In genomic region chr1:150150511-150151021, GRCh38 we compare ENCODE assay signal across 8 cellular contexts. TPM values are rescaled to one million over a fixed set of nuclear protein-coding genes. Genes with fewer than 3 reads are reported as not detected.
DNase-seq lines count a peak whose midpoint lies in the region; ATAC-seq, FAIRE-seq and TF ChIP-seq lines count a peak whose summit lies in the region.

No MANE protein-coding gene starts in this region.

- 55% methylated on average over 28 of the region's 54 CpGs for WGBS in A549 (ENCODE audit: missing lambda C conversion rate)
- 1% methylated on average over 7 of the region's 54 CpGs; no CpG with 5 or more reads in 1 of the 2 experiments for WGBS in H1 (ENCODE audit: extremely low coverage in 1 of 2, insufficient coverage in 1 of 2, insufficient read length in 1 of 2, insufficient replicate concordance in 2 of 2, low coverage in 1 of 2, low lambda C conversion rate in 2 of 2, missing lambda C conversion rate in 1 of 2), 2 experiments

- peaks cover 14% of the 10 kb centered on the region for H3K23me2 ChIP-seq in H1 (ENCODE audit: low read depth, low read length)

- peak overlapping the region; percentile 85 for H3K4me3 Mint-ChIP-seq in WTC11
- H3K4me3 Mint-ChIP-seq in natural killer cell treated with Interleukin-12 subunit alpha and Interleukin-12 subunit beta and Interleukin-15 and Interleukin-18, amount 100 ng/mL, for 72 hours = peak overlapping the region; percentile 94

- POLR2A ChIA-PET in A549 (lab: Yijun Ruan, JAX) = interaction anchor here (1.6 kb wide), 1 partner anchor 263 kb away, joined by 5 read pairs; a partner anchor contains a TSS
- POLR2A ChIA-PET in WTC11 (lab: Charles Lee) = interaction anchor here (1.0 to 2.2 kb wide), 2 partner anchors 12 to 13 kb away, joined by 4 to 16 read pairs; no protein-coding TSS in a partner anchor
- POLR2A ChIA-PET in H1 (lab: Charles Lee; ENCODE audit: partially characterized antibody) = interaction anchor here (0.9 to 6.4 kb wide), 5 partner anchors 9 to 301 kb away, joined by 3 to 87 read pairs (median 9); a partner anchor contains a TSS

- no peak overlapping the region for H2BK5ac ChIP-seq in H1 (ENCODE audit: low read depth, low read length)

- peaks cover 25% of the 10 kb centered on the region for H3K4me1 Mint-ChIP-seq in WTC11
- peaks cover 41 to 49% of the 10 kb centered on the region in 2 donors for H3K4me1 Mint-ChIP-seq in natural killer cell treated with Interleukin-12 subunit alpha and Interleukin-12 subunit beta and Interleukin-15 and Interleukin-18, amount 100 ng/mL, for 72 hours (ENCODE audit: low read depth in 2 of 2)

- peaks cover 23% of the 10 kb centered on the region for H3K27me3 Mint-ChIP-seq in WTC11 (ENCODE audit: low read depth)
- no peaks in the 10 kb centered on the region for H3K27me3 Mint-ChIP-seq in natural killer cell treated with Interleukin-12 subunit alpha and Interleukin-12 subunit beta and Interleukin-15 and Interleukin-18, amount 100 ng/mL, for 72 hours

- peaks cover 8% of the 10 kb centered on the region for H3K4me1 ChIP-seq in A549
- peaks cover 0 to 14% (median 5%) of the 10 kb centered on the region in 4 experiments; a peak in 6 of 7 replicates for H3K4me1 ChIP-seq in H1 (replicated peaks in 1 of 4; ENCODE audit: control insufficient read depth in 3 of 4, insufficient read depth in 4 of 4, low read length in 3 of 4)

- H3K4me3 ChIP-seq in A549 (peak overlapping the region; percentile 94), H7 (ENCODE audit: insufficient read depth, low read depth, low read length) (peak overlapping the region; percentile 73), H1 (ENCODE audit: extremely low read depth in 1 of 4, insufficient read depth in 2 of 4, low read depth in 3 of 4, low read length in 4 of 4) (peak overlapping the region; percentile 73 to 99 (median 79))

- no peaks in the 10 kb centered on the region for H3K9me3 ChIP-seq in A549
- no peaks in the 10 kb centered on the region for H3K9me3 ChIP-seq in H1 (ENCODE audit: insufficient read depth in 2 of 2, low read depth in 1 of 2, low read length in 1 of 2)

- H3K79me1 ChIP-seq in H1 (ENCODE audit: low read depth, low read length) = no peaks in the 10 kb centered on the region

- no peak overlapping the region for H3K14ac ChIP-seq in H1 (ENCODE audit: insufficient read length)

- no peak overlapping the region for H2BK20ac ChIP-seq in H1 (ENCODE audit: low read length)

- TF ChIP-seq EP300 in A549 (IDR thresholded peaks at IDR 0.05) = no peak
- TF ChIP-seq EP300 in H1 (IDR thresholded peaks at IDR 0.05; ENCODE audit: borderline replicate concordance in 1 of 2, low read depth in 2 of 2, low read length in 2 of 2) = no peak

- H4K20me1 ChIP-seq in H1 (replicated peaks in 1 of 2; ENCODE audit: control insufficient read depth in 1 of 2, insufficient read depth in 2 of 2, low read length in 2 of 2) = peaks cover 0 to 5% of the 10 kb centered on the region in 2 experiments

- H2AFZ ChIP-seq in H1 (ENCODE audit: low read length) = no peak overlapping the region

- no peak for TF ChIP-seq POLR2A in A549 (IDR thresholded peaks at IDR 0.05; ENCODE audit: low read length)
- no peak; a peak in 2 of 3 replicates for TF ChIP-seq POLR2A in H1 (IDR thresholded peaks at IDR 0.05; ENCODE audit: control extremely low read depth in 1 of 2, low read depth in 2 of 2, low read length in 2 of 2)

- no peak overlapping the region for H3K27ac Mint-ChIP-seq in WTC11
- peak overlapping the region; percentile 93 to 97 for H3K27ac Mint-ChIP-seq in natural killer cell treated with Interleukin-12 subunit alpha and Interleukin-12 subunit beta and Interleukin-15 and Interleukin-18, amount 100 ng/mL, for 72 hours

- H3K9me3 Mint-ChIP-seq in WTC11 = no peaks in the 10 kb centered on the region
- H3K9me3 Mint-ChIP-seq in natural killer cell treated with Interleukin-12 subunit alpha and Interleukin-12 subunit beta and Interleukin-15 and Interleukin-18, amount 100 ng/mL, for 72 hours = no peaks in the 10 kb centered on the region

- H3K18ac ChIP-seq in H1 (ENCODE audit: extremely low read depth, low read length) = 0 out of 2 replicates have a peak overlapping the region, but pooled peaks have one; percentile 40

- no peak overlapping the region for H2BK12ac ChIP-seq in H1 (ENCODE audit: low read depth, low read length)

- no peak overlapping the region for H4K91ac ChIP-seq in H1 (replicated peaks; ENCODE audit: insufficient read length, low read length)

- H3K23ac ChIP-seq in H1 (ENCODE audit: insufficient read length) = no peak overlapping the region

- FAIRE-seq in A549 (lab: Jason Lieb, UNC) (no peak), H1 (lab: Jason Lieb, UNC) (no peak)

- peak overlapping the region; percentile 100 for H3K4me2 ChIP-seq in A549
- peak overlapping the region; percentile 86 to 96 for H3K4me2 ChIP-seq in H1 (ENCODE audit: insufficient read depth in 1 of 2, low read depth in 2 of 2, low read length in 2 of 2)

- peak overlapping the region; percentile 80 to 93 for H3K27ac ChIP-seq in A549
- no peak overlapping the region for H3K27ac ChIP-seq in H1 (ENCODE audit: low read depth, low read length)

- DNase-seq in A549 (ENCODE audit: low read depth in 1 of 2, low spot score in 1 of 2) (no peak), H7 (peak; percentile 79), WTC11 (ENCODE audit: low spot score) (peak; percentile 38), H1 (ENCODE audit: low read depth in 1 of 2, low spot score in 2 of 2) (peak in 1 of 2 experiments; percentile 58), NCI-H510A (lab: John Stamatoyannopoulos, UW) (no peak), kidney tubule cell (ENCODE audit: low spot score) (no peak)
- DNase-seq in natural killer cell treated with Interleukin-12 subunit alpha and Interleukin-12 subunit beta and Interleukin-15 and Interleukin-18, amount 100 ng/mL, for 72 hours (ENCODE audit: low spot score) = no peak

- no peak overlapping the region for H2BK120ac ChIP-seq in H1 (replicated peaks; ENCODE audit: low read depth, low read length)

- TF ChIP-seq CTCF in A549 (IDR thresholded peaks at IDR 0.05) = no peak
- TF ChIP-seq CTCF in WTC11 (IDR thresholded peaks at IDR 0.05) = no peak
- no peak for TF ChIP-seq CTCF in H1 (IDR thresholded peaks at IDR 0.05; ENCODE audit: control extremely low read depth in 1 of 3, insufficient read depth in 1 of 3, low read depth in 1 of 3, low read length in 3 of 3)

- peaks cover 21% of the 10 kb centered on the region for H3K36me3 Mint-ChIP-seq in WTC11
- H3K36me3 Mint-ChIP-seq in natural killer cell treated with Interleukin-12 subunit alpha and Interleukin-12 subunit beta and Interleukin-15 and Interleukin-18, amount 100 ng/mL, for 72 hours = peaks cover 11% of the 10 kb centered on the region

- H3K27me3 ChIP-seq in H7 (ENCODE audit: control insufficient read depth, insufficient read depth, low read length) (peaks cover 3% of the 10 kb centered on the region; the same call in 1 of the 2 replicates), H1 (replicated peaks in 1 of 4; ENCODE audit: control insufficient read depth in 3 of 4, extremely low read depth in 1 of 4, insufficient read depth in 3 of 4, low read length in 3 of 4) (peaks cover 0 to 2% (median 0%) of the 10 kb centered on the region in 4 experiments; a peak in 1 of 7 replicates)

- no peak overlapping the region for H3K56ac ChIP-seq in H1 (replicated peaks; ENCODE audit: insufficient read length, low read depth, low read length)

- H3K79me2 ChIP-seq in H1 (ENCODE audit: control insufficient read depth in 1 of 2, insufficient read depth in 2 of 2, low read length in 2 of 2) = peaks cover 0 to 19% of the 10 kb centered on the region in 2 experiments; a peak in 2 of 4 replicates

- TF ChIP-seq RAD21 in A549 (conservative IDR thresholded peaks at IDR 0.05 in 1 of 2, IDR thresholded peaks at IDR 0.05 in 1 of 2) (no peak), H1 (IDR thresholded peaks at IDR 0.05 in 1 of 2, conservative IDR thresholded peaks at IDR 0.05 in 1 of 2; ENCODE audit: low read depth in 2 of 2, low read length in 2 of 2) (no peak; a peak in 1 of 4 replicates)

- H4K5ac ChIP-seq in H1 (ENCODE audit: insufficient read length, low read depth, low read length) = no peak overlapping the region

- ATAC-seq in A549 (no peak), WTC11 (peak; percentile 28), GM21367 (IDR thresholded peaks at IDR 0.05; ENCODE audit: unreplicated experiment) (no peak)
- ATAC-seq in natural killer cell treated with Interleukin-12 subunit alpha and Interleukin-12 subunit beta and Interleukin-15 and Interleukin-18, amount 100 ng/mL, for 72 hours = peak in 1 of 2 donors; percentile 0

- H3K4ac ChIP-seq in H1 (replicated peaks; ENCODE audit: insufficient read length, low read depth, low read length) = no peak overlapping the region

- H3K36me3 ChIP-seq in H7 (replicated peaks; ENCODE audit: control insufficient read depth, insufficient read depth, low read length) = peaks cover 10% of the 10 kb centered on the region
- H3K36me3 ChIP-seq in H1 (ENCODE audit: control insufficient read depth in 2 of 4, insufficient read depth in 4 of 4, low read length in 3 of 4) = peaks cover 5 to 23% (median 17%) of the 10 kb centered on the region in 4 experiments; a peak in 6 of 8 replicates

- CTCF ChIA-PET in A549 (lab: Yijun Ruan, JAX) (interaction anchor here (1.0 to 2.4 kb wide), 5 partner anchors 12 to 188 kb away, joined by 3 to 9 read pairs (median 7); no protein-coding TSS in a partner anchor), WTC11 (lab: Charles Lee) (interaction anchor here (1.0 to 2.4 kb wide), 6 partner anchors 12 to 208 kb away, joined by 3 to 11 read pairs (median 5); no protein-coding TSS in a partner anchor), H1 (lab: Charles Lee; ENCODE audit: partially characterized antibody) (interaction anchor here (0.8 to 4.1 kb wide), 2 partner anchors 10 to 11 kb away, joined by 3 to 20 read pairs; no protein-coding TSS in a partner anchor)

- H2AK5ac ChIP-seq in H1 (ENCODE audit: low read depth, low read length) = no peak overlapping the region

- no peak overlapping the region for H2BK15ac ChIP-seq in H1 (ENCODE audit: low read length)

- peak overlapping the region; percentile 67 to 94 (median 76) for H3K9ac ChIP-seq in H1 (replicated peaks in 1 of 4; ENCODE audit: extremely low read depth in 1 of 4, low read depth in 3 of 4, low read length in 3 of 4)

- peak overlapping the region; percentile 77; the same call in 1 of the 2 replicates for H4K8ac ChIP-seq in H1 (ENCODE audit: extremely low read depth, insufficient read depth, low read length)

RNA-seq across cellular contexts. Expression of gene PLEKHO1, which starts 0.8 kb away (rescaled TPM):
- polyA plus RNA-seq in A549 (2011; rRNA removed) (2.5 and 2.6 TPM in 2 replicates), A549 (2017; fragmentation: RNase III; extraction: RNeasy Plus Mini Kit Qiagen cat#74134 plus additional on column Dnase treatment) (4.1 to 5.5 TPM (median 4.9 TPM) in 3 replicates), H1 (2011; rRNA removed) (23.2 and 26.0 TPM in 2 replicates)
- 7.7 and 7.8 TPM in 2 replicates for polyA plus RNA-seq in A549 (2012; cell fraction: cytosol; rRNA removed)
- 10.3 and 11.4 TPM in 2 replicates for polyA plus RNA-seq in A549 (2012; cell fraction: nucleus; rRNA removed)
- polyA minus RNA-seq in A549 (2011; rRNA and poly(A)+ RNA removed) = 3.4 and 3.9 TPM in 2 replicates
- 69.5 and 85.9 TPM in 2 replicates for total RNA-seq in H7 (2014; rRNA removed; shearing (Covaris generic))
- 23.3 to 27.0 TPM (median 25.7 TPM) in 3 replicates for total RNA-seq in WTC11 (2021)
- 35.0 and 37.0 TPM in 2 replicates for total RNA-seq in H1 (2021; fragmentation: NEBNext Ultra II Directional; extraction: Animal tissue kit (Norgen Biotek cat#: 25700))
- 26.6 TPM for polyA plus RNA-seq in H1 (2011; cell fraction: cytosol; rRNA removed)
- polyA plus RNA-seq in H1 (2011; cell fraction: nucleus; rRNA removed) = 43.8 TPM
- polyA plus RNA-seq in H1 (2012, experiment 1 of 2) = 26.9 to 31.0 TPM (median 29.7 TPM) in 4 replicates
- polyA plus RNA-seq in H1 (2012, experiment 2 of 2) = 34.8 TPM
- polyA plus RNA-seq in H1 (2013, experiment 1 of 2) = 30.7 TPM
- polyA plus RNA-seq in H1 (2013, experiment 2 of 2) = 30.3 TPM
- polyA minus RNA-seq in H1 (2011; rRNA and poly(A)+ RNA removed) = 11.9 and 12.5 TPM in 2 replicates
- polyA minus RNA-seq in H1 (2011; cell fraction: cytosol; rRNA and poly(A)+ RNA removed) = 13.4 TPM
- 19.0 TPM for polyA minus RNA-seq in H1 (2011; cell fraction: nucleus; rRNA and poly(A)+ RNA removed)
- total RNA-seq in natural killer cell treated with Interleukin-12 subunit alpha and Interleukin-12 subunit beta and Interleukin-15 and Interleukin-18, amount 100 ng/mL, for 72 hours = 10 to 100 TPM; 40.9 to 65.2 TPM

Comparison
In these comparisons a context has a peak if more than half of its experiments do, and no peak if none do; other contexts are left out.
1. DNase-seq: peak in H7 (single experiment) and WTC11 (single experiment); none in A549 (0 of 2), natural killer cell treated with Interleukin-12 subunit alpha and Interleukin-12 subunit beta and Interleukin-15 and Interleukin-18, amount 100 ng/mL, for 72 hours (single experiment), NCI-H510A (single experiment) and kidney tubule cell (single experiment).
2. Peak in every context shown above with its lines, with median percentiles within 50 percentile points of each other: H3K4me3 ChIP-seq.